ENCODE assay signal across 9 cellular contexts in genomic region chr5:42057254-42057690, GRCh38.
DNase-seq lines count a peak whose midpoint lies in the region; ATAC-seq and TF ChIP-seq lines count a peak whose summit lies in the region.
"Had no signal": no experiment of that assay in that cellular context is flagged by ENCODE, and none has a peak within 500 bp of the region (broad histone marks: within the 10 kb centered on the region; RNA-seq: fewer than 3 reads in every experiment).

No MANE protein-coding gene starts in this region.

- POLR2A ChIA-PET in activated CD4-positive, alpha-beta memory T cell treated with anti-CD3 and anti-CD28 coated beads, Interleukin-2, amount 10 ng/mL, durations not matched to agents 7 days and 5 days (lab: Charles Lee) = interaction anchor here (1.1 to 1.3 kb wide), 2 partner anchors 200 to 298 kb away, joined by 3 read pairs; no protein-coding TSS in a partner anchor

- H3K36me3 Mint-ChIP-seq in activated CD4-positive, alpha-beta memory T cell treated with anti-CD3 and anti-CD28 coated beads, Interleukin-2, amount 10 ng/mL, durations not matched to agents 7 days and 5 days (ENCODE audit: low read depth) = no peaks in the 10 kb centered on the region
- H3K36me3 Mint-ChIP-seq in nephron progenitor cell (ENCODE audit: low read depth) = no peaks in the 10 kb centered on the region

- no peak overlapping the region for H3K4me3 Mint-ChIP-seq in activated CD4-positive, alpha-beta memory T cell treated with anti-CD3 and anti-CD28 coated beads, Interleukin-2, amount 10 ng/mL, durations not matched to agents 7 days and 5 days
- no peak overlapping the region for H3K4me3 Mint-ChIP-seq in nephron progenitor cell
- H3K4me3 Mint-ChIP-seq: T-helper 1 cell treated with Interleukin-12 subunit alpha and Interleukin-12 subunit beta and Interleukin-4 antibody, amounts not matched to agents 30 μg/mL and 1 μg/mL, for 36 hours had no signal

- no peak overlapping the region for H3K4me3 ChIP-seq in upper lobe of left lung

- H3K27ac ChIP-seq in upper lobe of left lung = no peak overlapping the region

- TF ChIP-seq POLR2A in upper lobe of left lung (IDR thresholded peaks at IDR 0.05) = no peak

- CTCF ChIA-PET in activated CD4-positive, alpha-beta memory T cell treated with anti-CD3 and anti-CD28 coated beads, Interleukin-2, amount 10 ng/mL, durations not matched to agents 7 days and 5 days (lab: Charles Lee) = interaction anchor here (0.6 to 4.6 kb wide), 30 partner anchors 9 to 832 kb away, joined by 3 to 153 read pairs (median 4); partner anchors contain the start of genes OXCT1 and RIMOC1

- no peak overlapping the region for H3K27ac Mint-ChIP-seq in activated CD4-positive, alpha-beta memory T cell treated with anti-CD3 and anti-CD28 coated beads, Interleukin-2, amount 10 ng/mL, durations not matched to agents 7 days and 5 days
- H3K27ac Mint-ChIP-seq in nephron progenitor cell = no peak overlapping the region
- H3K27ac Mint-ChIP-seq: T-helper 1 cell treated with Interleukin-12 subunit alpha and Interleukin-12 subunit beta and Interleukin-4 antibody, amounts not matched to agents 30 μg/mL and 1 μg/mL, for 36 hours had no signal

- no peaks in the 10 kb centered on the region for H3K9me3 Mint-ChIP-seq in activated CD4-positive, alpha-beta memory T cell treated with anti-CD3 and anti-CD28 coated beads, Interleukin-2, amount 10 ng/mL, durations not matched to agents 7 days and 5 days
- H3K9me3 Mint-ChIP-seq in nephron progenitor cell = no peaks in the 10 kb centered on the region
- H3K9me3 Mint-ChIP-seq: T-helper 1 cell treated with Interleukin-12 subunit alpha and Interleukin-12 subunit beta and Interleukin-4 antibody, amounts not matched to agents 30 μg/mL and 1 μg/mL, for 36 hours had no signal

- no peaks in the 10 kb centered on the region for H3K9me3 ChIP-seq in upper lobe of left lung

- no peaks in the 10 kb centered on the region for H3K4me1 ChIP-seq in upper lobe of left lung

- ATAC-seq in GM19025 (IDR thresholded peaks at IDR 0.05; ENCODE audit: low read depth, unreplicated experiment) (peak; percentile 90), HG03135 (IDR thresholded peaks at IDR 0.05; ENCODE audit: unreplicated experiment) (peak; percentile 93), upper lobe of left lung (ENCODE audit: low FRiP score in 2 of 2) (peak; percentile 43 to 57)

- DNase-seq in CD1c-positive myeloid dendritic cell (ENCODE audit: extremely low spot score) = peak; percentile 53
- DNase-seq in NCI-H526 treated with DMSO at 0.1 percent for 48 hours (lab: John Stamatoyannopoulos, UW) = peak; percentile 38
- peak; percentile 53 for DNase-seq in activated CD4-positive, alpha-beta memory T cell treated with anti-CD3 and anti-CD28 coated beads, Interleukin-2, amount 10 ng/mL, durations not matched to agents 7 days and 5 days
- peak; percentile 28 for DNase-seq in epidermal melanocyte (ENCODE audit: insufficient read length, low spot score)
- peak; percentile 50 for DNase-seq in nephron progenitor cell
- peak in 1 of 2 donors; percentile 43 for DNase-seq in upper lobe of left lung

- peaks cover 9% of the 10 kb centered on the region for H3K27me3 Mint-ChIP-seq in activated CD4-positive, alpha-beta memory T cell treated with anti-CD3 and anti-CD28 coated beads, Interleukin-2, amount 10 ng/mL, durations not matched to agents 7 days and 5 days
- H3K27me3 Mint-ChIP-seq in nephron progenitor cell (ENCODE audit: low read depth, poor library complexity) = no peaks in the 10 kb centered on the region

- H3K27me3 ChIP-seq in upper lobe of left lung = no peaks in the 10 kb centered on the region

- TF ChIP-seq EP300 in upper lobe of left lung (IDR thresholded peaks at IDR 0.05) = no peak

- H3K4me1 Mint-ChIP-seq in activated CD4-positive, alpha-beta memory T cell treated with anti-CD3 and anti-CD28 coated beads, Interleukin-2, amount 10 ng/mL, durations not matched to agents 7 days and 5 days = no peaks in the 10 kb centered on the region
- H3K4me1 Mint-ChIP-seq in nephron progenitor cell = no peaks in the 10 kb centered on the region

- TF ChIP-seq CTCF in nephron progenitor cell (IDR thresholded peaks at IDR 0.05) (peak; percentile 70), upper lobe of left lung (IDR thresholded peaks at IDR 0.05) (peak; percentile 42 to 65 (median 57))

- H3K36me3 ChIP-seq in upper lobe of left lung = no peaks in the 10 kb centered on the region

- WGBS in upper lobe of left lung, 2 donors = 19 to 31% methylated on average over 5 of the region's 5 CpGs
